In the genomic region with DNA sequence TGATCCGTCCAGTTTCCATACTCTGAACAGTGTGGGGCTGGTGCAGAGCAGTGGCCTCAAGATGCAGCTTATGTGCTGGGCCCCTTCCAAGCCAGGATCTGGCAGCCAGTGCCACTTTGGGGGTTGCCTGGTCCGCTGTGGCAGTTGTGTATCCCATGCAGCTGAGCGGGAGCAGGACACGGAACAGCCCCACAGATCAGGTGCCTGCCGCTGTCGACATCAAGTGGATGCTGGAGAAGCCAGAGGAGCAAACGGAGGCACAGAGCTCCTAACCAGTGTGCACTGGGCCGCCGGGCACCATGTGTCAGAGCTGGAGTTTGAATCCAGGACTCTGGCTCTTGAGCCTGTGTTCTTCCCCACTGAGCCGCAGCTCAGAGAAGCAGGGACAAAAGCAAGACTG, we compare ENCODE assay signal across 25 cellular contexts.
"Had no signal": no experiment of that assay in that cellular context is flagged by ENCODE, and none has a peak within 500 bp of the region (broad histone marks: within the 10 kb centered on the region; RNA-seq: fewer than 3 reads in every experiment).

No MANE protein-coding gene starts in this region.

- H3K27ac ChIP-seq: left lung, lower lobe of right lung, ovary, right atrium auricular region, skin epidermis, tibial nerve had no signal

- H3K27me3 Mint-ChIP-seq: progenitor cell of endocrine pancreas; stimulated activated naive B cell treated with anti-CD40 and anti-IgM and Interleukin-4, amounts not matched to agents 10 μg/mL and 1 μg/mL and 100 μg/mL, for 72 hours; stimulated activated naive CD8-positive, alpha-beta T cell treated with anti-CD3 and anti-CD28 coated beads, Interleukin-15, Interleukin-2, amounts not matched to agents 100 ng/mL and 50 ng/mL, for 24 hours; type B pancreatic cell had no signal

- H3K4me3 Mint-ChIP-seq: immature natural killer cell; naive thymus-derived CD8-positive, alpha-beta T cell; nephron; neural crest cell; stimulated activated naive B cell treated with anti-CD40 and anti-IgM and Interleukin-4, amounts not matched to agents 10 μg/mL and 1 μg/mL and 100 μg/mL, for 72 hours; stimulated activated naive CD8-positive, alpha-beta T cell treated with anti-CD3 and anti-CD28 coated beads, Interleukin-15, Interleukin-2, amounts not matched to agents 100 ng/mL and 50 ng/mL, for 24 hours; type B pancreatic cell had no signal

- H3K36me3 Mint-ChIP-seq: naive thymus-derived CD8-positive, alpha-beta T cell had no signal

- H3K9me3 ChIP-seq: left lung, lower lobe of right lung, ovary, right atrium auricular region had no signal

- H3K4me3 ChIP-seq: left lung, lower lobe of right lung, ovary, right atrium auricular region, skin epidermis, tibial nerve had no signal

- H3K27me3 ChIP-seq: left lung, ovary, right atrium auricular region, tibial nerve had no signal

- H3K36me3 ChIP-seq: ovary, right atrium auricular region had no signal

- H3K27ac Mint-ChIP-seq: immature natural killer cell; nephron; progenitor cell of endocrine pancreas; stimulated activated naive B cell treated with anti-CD40 and anti-IgM and Interleukin-4, amounts not matched to agents 10 μg/mL and 1 μg/mL and 100 μg/mL, for 72 hours; stimulated activated naive CD8-positive, alpha-beta T cell treated with anti-CD3 and anti-CD28 coated beads, Interleukin-15, Interleukin-2, amounts not matched to agents 100 ng/mL and 50 ng/mL, for 24 hours; type B pancreatic cell had no signal

- DNase-seq: hypothalamus; immature natural killer cell; kidney; left colon; left lung; lower lobe of right lung; mammary epithelial cell; mesenchymal stem cell; naive thymus-derived CD8-positive, alpha-beta T cell; ovary; stimulated activated CD4-positive, alpha-beta T cell treated with anti-CD3 and anti-CD28 coated beads, Interleukin-12 subunit alpha, Interleukin-12 subunit beta, amount 100 ng/mL, for 4 hours; stimulated activated CD4-positive, alpha-beta T cell treated with anti-CD3 and anti-CD28 coated beads, Interleukin-15, amount 100 ng/mL, for 24 hours; stimulated activated CD4-positive, alpha-beta T cell treated with anti-CD3 and anti-CD28 coated beads, Interleukin-2, amount 100 ng/mL, for 24 hours; stimulated activated CD4-positive, alpha-beta T cell treated with anti-CD3 and anti-CD28 coated beads, Interleukin-4, amount 100 ng/mL, for 1 hour; stimulated activated naive B cell treated with anti-CD40 and anti-IgM and Interleukin-4, amounts not matched to agents 10 μg/mL and 1 μg/mL and 100 μg/mL, for 72 hours; substantia nigra had no signal

- H3K9me3 Mint-ChIP-seq: immature natural killer cell; stimulated activated naive CD8-positive, alpha-beta T cell treated with anti-CD3 and anti-CD28 coated beads, Interleukin-15, Interleukin-2, amounts not matched to agents 100 ng/mL and 50 ng/mL, for 24 hours; type B pancreatic cell had no signal

- ATAC-seq: left colon; left lung; lower lobe of right lung; naive thymus-derived CD8-positive, alpha-beta T cell; sciatic nerve; stimulated activated naive B cell treated with anti-CD40 and anti-IgM and Interleukin-4, amounts not matched to agents 10 μg/mL and 1 μg/mL and 100 μg/mL, for 72 hours had no signal
